Comparison of ENCODE assay signal across 9 cellular contexts in the genomic region with DNA sequence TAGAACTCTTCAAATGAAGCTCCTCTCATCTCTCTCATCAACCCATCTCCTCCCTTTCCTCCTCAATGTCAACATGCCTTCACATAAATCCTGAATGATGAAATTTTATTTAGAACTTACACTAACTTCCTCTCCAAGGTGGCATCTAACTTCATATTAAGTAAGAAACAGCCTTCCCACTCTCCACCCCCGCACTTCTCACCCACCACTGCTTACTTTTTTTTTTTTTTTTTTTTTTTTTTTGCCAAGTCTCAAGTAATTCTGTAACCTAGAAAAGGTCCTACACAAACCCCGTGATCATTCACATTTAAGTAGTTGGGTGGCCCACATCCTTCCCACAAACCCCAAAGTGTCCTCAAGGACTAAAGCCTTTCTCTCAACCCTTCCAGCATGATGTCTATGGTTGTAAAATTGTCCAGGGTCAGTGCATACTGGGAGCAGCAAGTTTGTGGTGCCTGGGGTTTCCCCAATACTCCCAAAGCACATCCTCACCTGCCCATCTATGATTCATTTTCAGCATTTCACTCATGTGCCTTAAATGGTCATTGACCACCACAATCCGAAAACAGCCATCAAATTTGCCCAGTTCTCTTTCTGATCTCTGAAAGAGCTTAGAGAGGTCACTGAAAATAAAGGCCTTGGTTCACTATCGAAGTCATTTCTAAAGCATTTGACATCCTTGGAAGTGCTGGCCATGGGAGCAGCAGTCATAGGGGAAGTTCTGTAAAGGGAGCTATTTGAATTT. TPM values are rescaled to one million over a fixed set of nuclear protein-coding genes. Genes with fewer than 3 reads are reported as not detected.
DNase-seq lines count a peak whose midpoint lies in the region; ATAC-seq and TF ChIP-seq lines count a peak whose summit lies in the region.
"Had no signal": no experiment of that assay in that cellular context is flagged by ENCODE, and none has a peak within 500 bp of the region (broad histone marks: within the 10 kb centered on the region; RNA-seq: fewer than 3 reads in every experiment).

No MANE protein-coding gene starts in this region.

- intact Hi-C loops in activated T-helper 1 cell treated with anti-CD3 and anti-CD28 coated beads, Interleukin-12 subunit alpha, Interleukin-12 subunit beta, Interleukin-2, Interleukin-4 antibody, amounts not matched to agents 30 ng/mL and 10 ng/mL and 1 ng/mL, durations not matched to agents 14 hours and 24 hours and 36 hours (cut with micrococcal nuclease): loop anchor here (2.0 to 10.0 kb wide), 4 partner anchors 35 to 432 kb away; a partner anchor contains a TSS

- no peaks in the 10 kb centered on the region for H3K36me3 ChIP-seq in MG63

- TF ChIP-seq CTCF in GM12865 (IDR thresholded peaks at IDR 0.05; ENCODE audit: insufficient read depth, low read depth, low read length, missing control alignments): no peak

- H3K9me3 ChIP-seq in MG63: no peaks in the 10 kb centered on the region

- H3K27me3 ChIP-seq in MG63: no peaks in the 10 kb centered on the region; the same call in 1 of the 2 replicates

- DNase-seq in GM12865 (ENCODE audit: low read depth): peak; percentile 89
- DNase-seq in activated T-helper 1 cell treated with anti-CD3 and anti-CD28 coated beads, Interleukin-12 subunit alpha, Interleukin-12 subunit beta, Interleukin-2, Interleukin-4 antibody, amounts not matched to agents 30 ng/mL and 10 ng/mL and 1 ng/mL, durations not matched to agents 14 hours and 24 hours and 36 hours (ENCODE audit: low spot score): no peak
- no peak for DNase-seq in MG63
- no peak for DNase-seq in HK-2 (ENCODE audit: unreplicated experiment)
- no peak for DNase-seq in AG08396 (ENCODE audit: low spot score)
- no peak for DNase-seq in left lobe of liver (ENCODE audit: low spot score)
- DNase-seq: activated gamma-delta T cell had no signal

- ATAC-seq in GM19452 (IDR thresholded peaks at IDR 0.05; ENCODE audit: unreplicated experiment): peak; percentile 44
- peak; percentile 40 for ATAC-seq in HG03108 (IDR thresholded peaks at IDR 0.05; ENCODE audit: unreplicated experiment)
- no peak for ATAC-seq in left lobe of liver

- peak overlapping the region; percentile 47 for H3K4me3 Mint-ChIP-seq in activated T-helper 1 cell treated with anti-CD3 and anti-CD28 coated beads, Interleukin-12 subunit alpha, Interleukin-12 subunit beta, Interleukin-2, Interleukin-4 antibody, amounts not matched to agents 30 ng/mL and 10 ng/mL and 1 ng/mL, durations not matched to agents 14 hours and 24 hours and 36 hours

- H3K4me3 ChIP-seq in GM12865 (ENCODE audit: low read depth, low read length) (no peak overlapping the region), MG63 (no peak overlapping the region)

- H3K4me1 Mint-ChIP-seq in activated T-helper 1 cell treated with anti-CD3 and anti-CD28 coated beads, Interleukin-12 subunit alpha, Interleukin-12 subunit beta, Interleukin-2, Interleukin-4 antibody, amounts not matched to agents 30 ng/mL and 10 ng/mL and 1 ng/mL, durations not matched to agents 14 hours and 24 hours and 36 hours (ENCODE audit: low read depth): no peaks in the 10 kb centered on the region

- H3K27ac Mint-ChIP-seq in activated T-helper 1 cell treated with anti-CD3 and anti-CD28 coated beads, Interleukin-12 subunit alpha, Interleukin-12 subunit beta, Interleukin-2, Interleukin-4 antibody, amounts not matched to agents 30 ng/mL and 10 ng/mL and 1 ng/mL, durations not matched to agents 14 hours and 24 hours and 36 hours: peak overlapping the region; percentile 87

- no peaks in the 10 kb centered on the region for H3K27me3 Mint-ChIP-seq in activated T-helper 1 cell treated with anti-CD3 and anti-CD28 coated beads, Interleukin-12 subunit alpha, Interleukin-12 subunit beta, Interleukin-2, Interleukin-4 antibody, amounts not matched to agents 30 ng/mL and 10 ng/mL and 1 ng/mL, durations not matched to agents 14 hours and 24 hours and 36 hours (ENCODE audit: insufficient read depth)

- H3K9me3 Mint-ChIP-seq in activated T-helper 1 cell treated with anti-CD3 and anti-CD28 coated beads, Interleukin-12 subunit alpha, Interleukin-12 subunit beta, Interleukin-2, Interleukin-4 antibody, amounts not matched to agents 30 ng/mL and 10 ng/mL and 1 ng/mL, durations not matched to agents 14 hours and 24 hours and 36 hours: no peaks in the 10 kb centered on the region

- no peaks in the 10 kb centered on the region for H3K36me3 Mint-ChIP-seq in activated T-helper 1 cell treated with anti-CD3 and anti-CD28 coated beads, Interleukin-12 subunit alpha, Interleukin-12 subunit beta, Interleukin-2, Interleukin-4 antibody, amounts not matched to agents 30 ng/mL and 10 ng/mL and 1 ng/mL, durations not matched to agents 14 hours and 24 hours and 36 hours (ENCODE audit: low read depth)

RNA-seq across cellular contexts. Expression of a gene that starts 47.2 kb away (rescaled TPM):
- 2.7 and 3.8 TPM in 2 replicates for total RNA-seq in activated T-helper 1 cell treated with anti-CD3 and anti-CD28 coated beads, Interleukin-12 subunit alpha, Interleukin-12 subunit beta, Interleukin-2, Interleukin-4 antibody, amounts not matched to agents 30 ng/mL and 10 ng/mL and 1 ng/mL, durations not matched to agents 14 hours and 24 hours and 36 hours
- total RNA-seq in MG63 (2014; rRNA removed; shearing (Covaris generic); ENCODE audit: low replicate concordance): not detected in 2 replicates
- total RNA-seq in left lobe of liver: 1.4 TPM
